8 cellular contexts compared by ENCODE assay signal in genomic region chr21:10325546-10325945, GRCh38.
DNase-seq lines count a peak whose midpoint lies in the region; ATAC-seq, FAIRE-seq and TF ChIP-seq lines count a peak whose summit lies in the region.
"Not testable (repeated sequence)": the region's sequence is repeated elsewhere in the genome, so short reads cannot be mapped to it uniquely, and the experiment has no call there.

No MANE protein-coding gene starts in this region.

- H3K79me1 ChIP-seq in IMR-90 (ENCODE audit: low read depth in 1 of 2, low read length in 2 of 2) = not testable (repeated sequence)

- not testable (repeated sequence) for H4K20me1 ChIP-seq in IMR-90 (ENCODE audit: insufficient read depth, low read length)

- H3K4ac ChIP-seq in IMR-90 (ENCODE audit: low read depth, low read length) = not testable (repeated sequence)

- not testable (repeated sequence) for H3K14ac ChIP-seq in IMR-90 (replicated peaks; ENCODE audit: low read depth, low read length)

- CTCF ChIA-PET in A549 (lab: Yijun Ruan, JAX); IMR-90 (lab: Yijun Ruan, JAX); activated CD4-positive, alpha-beta memory T cell treated with anti-CD3 and anti-CD28 coated beads, Interleukin-2, amount 10 ng/mL, durations not matched to agents 7 days and 5 days (lab: Charles Lee): not testable (repeated sequence)

- not testable (repeated sequence) for TF ChIP-seq POLR2A in A549 (IDR thresholded peaks at IDR 0.05; ENCODE audit: low read length); IMR-90 (IDR thresholded peaks at IDR 0.05; ENCODE audit: low read depth, low read length)

- TF ChIP-seq RAD21 in A549 (conservative IDR thresholded peaks at IDR 0.05 in 1 of 2, IDR thresholded peaks at IDR 0.05 in 1 of 2); IMR-90 (IDR thresholded peaks at IDR 0.05; ENCODE audit: low read length): not testable (repeated sequence)

- H3K56ac ChIP-seq in IMR-90 (ENCODE audit: extremely low read depth, insufficient read depth, low read length) = peak overlapping the region; percentile 8; the same call in 1 of the 2 replicates

- not testable (repeated sequence) for H4K5ac ChIP-seq in IMR-90 (ENCODE audit: low read depth, low read length)

- H2AFZ ChIP-seq in IMR-90 (replicated peaks; ENCODE audit: low read length, poor library complexity) = not testable (repeated sequence)

- H3K4me2 ChIP-seq in A549; IMR-90 (ENCODE audit: low read depth, low read length): not testable (repeated sequence)

- H3K9me3 Mint-ChIP-seq in activated CD4-positive, alpha-beta memory T cell treated with anti-CD3 and anti-CD28 coated beads, Interleukin-2, amount 10 ng/mL, durations not matched to agents 7 days and 5 days = peaks cover 34% of the 10 kb centered on the region

- H3K27me3 ChIP-seq in IMR-90 (ENCODE audit: control insufficient read depth, insufficient read depth, low read length) = not testable (repeated sequence)

- 51% methylated on average over 5 of the region's 5 CpGs for WGBS in A549 (ENCODE audit: missing lambda C conversion rate)
- WGBS in IMR-90 (ENCODE audit: extremely low coverage in 2 of 2, insufficient read length in 1 of 2), 2 experiments = 37% methylated on average over 5 of the region's 5 CpGs; no CpG with 5 or more reads in 1 of the 2 experiments

- not testable (repeated sequence) for H3K23ac ChIP-seq in IMR-90 (ENCODE audit: low read depth, low read length)

- not testable (repeated sequence) for H3K4me3 ChIP-seq in A549; IMR-90 (ENCODE audit: insufficient read depth, low read depth, low read length); skeletal muscle cell (ENCODE audit: low read depth, low read length)

- H2BK5ac ChIP-seq in IMR-90 (ENCODE audit: low read depth, low read length, poor library complexity, severe bottlenecking) = not testable (repeated sequence)

- in situ Hi-C loops in IMR-90 (cut with MboI; ENCODE audit: low sequenced_read_pairs) = not testable (repeated sequence)

- H2BK120ac ChIP-seq in IMR-90 (ENCODE audit: low read depth, low read length) = not testable (repeated sequence)

- BruUV-seq in IMR-90 (replicated peaks; lab: Mats Ljungman, UMichigan) = not testable (repeated sequence)

- intact Hi-C loops in IMR-90 (cut with micrococcal nuclease) = not testable (repeated sequence)

- H2BK15ac ChIP-seq in IMR-90 (ENCODE audit: low read depth, low read length) = not testable (repeated sequence)

- not testable (repeated sequence) for H3K36me3 ChIP-seq in IMR-90 (ENCODE audit: control insufficient read depth, insufficient read depth, low read length)

- H3K36me3 Mint-ChIP-seq in activated CD4-positive, alpha-beta memory T cell treated with anti-CD3 and anti-CD28 coated beads, Interleukin-2, amount 10 ng/mL, durations not matched to agents 7 days and 5 days (ENCODE audit: low read depth) = not testable (repeated sequence)

- not testable (repeated sequence) for H2BK20ac ChIP-seq in IMR-90 (ENCODE audit: low read depth, low read length)

- not testable (repeated sequence) for H4K8ac ChIP-seq in IMR-90 (ENCODE audit: low read depth in 2 of 2, low read length in 2 of 2)

- POLR2A ChIA-PET in A549 (lab: Yijun Ruan, JAX); IMR-90 (lab: Charles Lee; ENCODE audit: unreplicated experiment); activated CD4-positive, alpha-beta memory T cell treated with anti-CD3 and anti-CD28 coated beads, Interleukin-2, amount 10 ng/mL, durations not matched to agents 7 days and 5 days (lab: Charles Lee): not testable (repeated sequence)

- not testable (repeated sequence) for FAIRE-seq in A549 (lab: Jason Lieb, UNC)

- H3K9me1 ChIP-seq in IMR-90 (ENCODE audit: insufficient read depth, low read length) = not testable (repeated sequence)

- not testable (repeated sequence) for H3K18ac ChIP-seq in IMR-90 (ENCODE audit: low read depth, low read length)

- not testable (repeated sequence) for H3K4me3 Mint-ChIP-seq in activated CD4-positive, alpha-beta memory T cell treated with anti-CD3 and anti-CD28 coated beads, Interleukin-2, amount 10 ng/mL, durations not matched to agents 7 days and 5 days

- not testable (repeated sequence) for H3K27ac Mint-ChIP-seq in activated CD4-positive, alpha-beta memory T cell treated with anti-CD3 and anti-CD28 coated beads, Interleukin-2, amount 10 ng/mL, durations not matched to agents 7 days and 5 days

- not testable (repeated sequence) for H3K4me1 Mint-ChIP-seq in activated CD4-positive, alpha-beta memory T cell treated with anti-CD3 and anti-CD28 coated beads, Interleukin-2, amount 10 ng/mL, durations not matched to agents 7 days and 5 days

- H3K27ac ChIP-seq in A549; IMR-90 (ENCODE audit: insufficient read depth, low read length): not testable (repeated sequence)

- H3K9me3 ChIP-seq in A549 (peaks cover 21% of the 10 kb centered on the region; the same call in 2 of the 3 replicates), IMR-90 (ENCODE audit: control insufficient read depth, insufficient read depth, low read length) (peaks cover 21% of the 10 kb centered on the region)

- not testable (repeated sequence) for H2AK5ac ChIP-seq in IMR-90 (ENCODE audit: low read depth, low read length)

- dilution Hi-C loops in IMR-90 (cut with HindIII; ENCODE audit: low sequenced_read_pairs, unreplicated experiment) = not testable (repeated sequence)

- not testable (repeated sequence) for H3K4me1 ChIP-seq in A549; IMR-90 (ENCODE audit: control insufficient read depth, insufficient read depth, low read length)

- DNase-seq in A549 (ENCODE audit: low read depth in 1 of 2, low spot score in 1 of 2) (peak in 1 of 2 experiments; percentile 76), dermis blood vessel endothelial cell (peak; percentile 91), iPS DF 4.7 (ENCODE audit: extremely low read depth, low spot score) (peak; percentile 100), skeletal muscle cell (ENCODE audit: low read depth) (peak; percentile 67)
- DNase-seq in IMR-90 = not testable (repeated sequence)
- peak; percentile 56 for DNase-seq in activated CD4-positive, alpha-beta memory T cell treated with anti-CD3 and anti-CD28 coated beads, Interleukin-2, amount 10 ng/mL, durations not matched to agents 7 days and 5 days

- not testable (repeated sequence) for TF ChIP-seq CTCF in A549 (IDR thresholded peaks at IDR 0.05); IMR-90 (conservative IDR thresholded peaks at IDR 0.05; ENCODE audit: low read depth, low read length)

- H2AK9ac ChIP-seq in IMR-90 (replicated peaks; ENCODE audit: low read depth, low read length, poor library complexity) = not testable (repeated sequence)

- not testable (repeated sequence) for H4K91ac ChIP-seq in IMR-90 (ENCODE audit: insufficient read depth, low read depth, low read length)

- ATAC-seq in A549 = peak; percentile 77 to 94
- ATAC-seq in GM19043 (IDR thresholded peaks at IDR 0.05; ENCODE audit: low read depth, unreplicated experiment) = peak; percentile 94
- ATAC-seq in HG02798 (IDR thresholded peaks at IDR 0.05; ENCODE audit: poor library complexity, unreplicated experiment) = peak; percentile 95
- ATAC-seq in IMR-90 (ENCODE audit: low read depth) = not testable (repeated sequence)

- not testable (repeated sequence) for H3K9ac ChIP-seq in IMR-90 (ENCODE audit: low read depth, low read length)

- not testable (repeated sequence) for TF ChIP-seq EP300 in A549 (IDR thresholded peaks at IDR 0.05)

- not testable (repeated sequence) for H3K27me3 Mint-ChIP-seq in activated CD4-positive, alpha-beta memory T cell treated with anti-CD3 and anti-CD28 coated beads, Interleukin-2, amount 10 ng/mL, durations not matched to agents 7 days and 5 days
